ENCODE assay signal across 17 cellular contexts in genomic region chr20:25544760-25545159, GRCh38. TPM values are rescaled to one million over a fixed set of nuclear protein-coding genes. Genes with fewer than 3 reads are reported as not detected.
DNase-seq lines count a peak whose midpoint lies in the region; TF ChIP-seq lines count a peak whose summit lies in the region.
"Had no signal": no experiment of that assay in that cellular context is flagged by ENCODE, and none has a peak within 500 bp of the region (broad histone marks: within the 10 kb centered on the region; RNA-seq: fewer than 3 reads in every experiment).

No MANE protein-coding gene starts in this region.

- TF ChIP-seq CTCF in H9 (conservative IDR thresholded peaks at IDR 0.05): no peak

- peaks cover 61 to 71% of the 10 kb centered on the region in 2 experiments for H3K4me1 Mint-ChIP-seq in H9

- H2BK5ac ChIP-seq in H9 (ENCODE audit: insufficient read length, low read length) (no peak overlapping the region), trophoblast cell (ENCODE audit: low read depth, low read length, poor library complexity) (no peak overlapping the region)

- H3K27ac Mint-ChIP-seq in H9: peak overlapping the region; percentile 35 to 73 (median 72); a peak in 5 of 7 replicates
- H3K27ac Mint-ChIP-seq: activated B cell treated with CpG ODN at 0.5 μM for 24 hours; activated naive CD8-positive, alpha-beta T cell treated with anti-CD3 and anti-CD28 coated beads, Interleukin-2, amount 10 ng/mL, durations not matched to agents 7 days and 5 days had no signal

- peaks cover 14% of the 10 kb centered on the region for H3K4me1 ChIP-seq in H9 (ENCODE audit: insufficient read depth, low read length)
- peaks cover 29 to 39% of the 10 kb centered on the region in 2 experiments for H3K4me1 ChIP-seq in trophoblast cell (ENCODE audit: control insufficient read depth in 1 of 2, insufficient read depth in 2 of 2, low read length in 2 of 2)
- no peaks in the 10 kb centered on the region for H3K4me1 ChIP-seq in effector memory CD4-positive, alpha-beta T cell (ENCODE audit: control insufficient read depth, insufficient read depth, low read length, poor library complexity, severe bottlenecking)

- no peaks in the 10 kb centered on the region for H4K20me1 ChIP-seq in H9 (ENCODE audit: control insufficient read depth, insufficient read depth, insufficient read length)

- H4K91ac ChIP-seq in H9 (ENCODE audit: insufficient read length, low read depth, low read length) (no peak overlapping the region), trophoblast cell (ENCODE audit: low read depth, low read length) (no peak overlapping the region)

- no peak overlapping the region for H3K4me3 Mint-ChIP-seq in H9
- H3K4me3 Mint-ChIP-seq: activated B cell treated with CpG ODN at 0.5 μM for 24 hours; activated naive CD8-positive, alpha-beta T cell treated with anti-CD3 and anti-CD28 coated beads, Interleukin-2, amount 10 ng/mL, durations not matched to agents 7 days and 5 days; naive thymus-derived CD8-positive, alpha-beta T cell had no signal

- H3K9ac ChIP-seq in H9 (ENCODE audit: extremely low read depth, insufficient read length, low read length): no peak overlapping the region
- H3K9ac ChIP-seq in trophoblast cell (ENCODE audit: low read length): no peak overlapping the region

- no peak overlapping the region for H3K56ac ChIP-seq in H9 (ENCODE audit: insufficient read length, low read depth, low read length)

- H2BK20ac ChIP-seq in H9 (ENCODE audit: low read depth, low read length, poor library complexity, severe bottlenecking): no peak overlapping the region

- H2BK12ac ChIP-seq in H9 (ENCODE audit: insufficient read length, low read depth, low read length) (no peak overlapping the region), trophoblast cell (ENCODE audit: low read length) (no peak overlapping the region)

- H2AK5ac ChIP-seq in H9 (ENCODE audit: insufficient read length, low read length): no peak overlapping the region
- H2AK5ac ChIP-seq in trophoblast cell (ENCODE audit: low read length): no peak overlapping the region

- H3T11ph ChIP-seq in H9 (ENCODE audit: low read length): no peak overlapping the region

- H3K4me2 ChIP-seq in H9 (ENCODE audit: insufficient read depth, insufficient read length, low read length) (no peak overlapping the region), trophoblast cell (ENCODE audit: low read length) (no peak overlapping the region)

- H2BK15ac ChIP-seq in H9 (ENCODE audit: low read depth, low read length): no peak overlapping the region

- H3K79me2 ChIP-seq in H9 (ENCODE audit: insufficient read depth, low read length) (peaks cover 1% of the 10 kb centered on the region; the same call in 1 of the 2 replicates), trophoblast cell (ENCODE audit: control insufficient read depth, insufficient read depth, low read length, poor library complexity) (peaks cover 6% of the 10 kb centered on the region)

- H3K18ac ChIP-seq in H9 (ENCODE audit: insufficient read length, low read depth, low read length): no peak overlapping the region
- no peak overlapping the region for H3K18ac ChIP-seq in trophoblast cell (ENCODE audit: low read length)

- no peak overlapping the region for H3K14ac ChIP-seq in H9 (ENCODE audit: insufficient read depth, low read length)
- H3K14ac ChIP-seq in trophoblast cell (ENCODE audit: low read length): no peak overlapping the region

- H3K4me3 ChIP-seq in trophoblast cell (ENCODE audit: low read depth, low read length): no peak overlapping the region
- no peak overlapping the region for H3K4me3 ChIP-seq in effector memory CD4-positive, alpha-beta T cell (ENCODE audit: insufficient read depth, low read depth, low read length, poor library complexity, severe bottlenecking)
- H3K4me3 ChIP-seq: suprapubic skin had no signal

- H2AFZ ChIP-seq in H9 (ENCODE audit: low read length) (no peak overlapping the region), trophoblast cell (ENCODE audit: insufficient read depth, low read length, poor library complexity) (no peak overlapping the region)

- H4K12ac ChIP-seq in trophoblast cell (ENCODE audit: low read depth, low read length): no peak overlapping the region

- H3K27me3 ChIP-seq in H9 (ENCODE audit: insufficient read depth, low read length): no peaks in the 10 kb centered on the region
- H3K27me3 ChIP-seq in trophoblast cell (ENCODE audit: insufficient read depth, low read length): no peaks in the 10 kb centered on the region
- H3K27me3 ChIP-seq in effector memory CD4-positive, alpha-beta T cell (replicated peaks; ENCODE audit: control insufficient read depth, insufficient read depth, low read length, poor library complexity, severe bottlenecking): no peaks in the 10 kb centered on the region
- H3K27me3 ChIP-seq: suprapubic skin had no signal

- no CpG with 5 or more reads among the region's 1 CpG for WGBS in H9 (ENCODE audit: extremely low coverage, insufficient read length, low lambda C conversion rate)
- no CpG with 5 or more reads among the region's 1 CpG for WGBS in trophoblast cell (ENCODE audit: extremely low coverage, insufficient coverage, insufficient read length)

- H3K36me3 Mint-ChIP-seq in H9 (ENCODE audit: insufficient read depth in 1 of 3, low read depth in 3 of 3): peaks cover 3 to 6% (median 5%) of the 10 kb centered on the region in 3 experiments; a peak in 4 of 7 replicates
- H3K36me3 Mint-ChIP-seq: activated naive CD8-positive, alpha-beta T cell treated with anti-CD3 and anti-CD28 coated beads, Interleukin-2, amount 10 ng/mL, durations not matched to agents 7 days and 5 days; naive thymus-derived CD8-positive, alpha-beta T cell had no signal

- H3K36me3 ChIP-seq in trophoblast cell (ENCODE audit: control insufficient read depth in 1 of 2, insufficient read depth in 2 of 2, low read length in 2 of 2): peaks cover 0 to 2% of the 10 kb centered on the region in 2 experiments
- H3K36me3 ChIP-seq in effector memory CD4-positive, alpha-beta T cell (ENCODE audit: control insufficient read depth, insufficient read depth, low read length): no peaks in the 10 kb centered on the region
- H3K36me3 ChIP-seq: suprapubic skin had no signal

- no peak overlapping the region for H4K5ac ChIP-seq in H9 (ENCODE audit: insufficient read length, low read depth, low read length)

- H2BK120ac ChIP-seq in H9 (ENCODE audit: low read depth, low read length, poor library complexity, severe bottlenecking): no peak overlapping the region
- no peak overlapping the region for H2BK120ac ChIP-seq in trophoblast cell (ENCODE audit: insufficient read depth, low read length, poor library complexity)

- no peaks in the 10 kb centered on the region for H3K23me2 ChIP-seq in H9 (ENCODE audit: insufficient read length, low read depth, low read length, poor library complexity, severe bottlenecking)

- H3K27ac ChIP-seq in H9 (ENCODE audit: insufficient read length, low read depth, low read length) (no peak overlapping the region), trophoblast cell (ENCODE audit: low read depth, low read length) (peak overlapping the region; percentile 67)
- H3K27ac ChIP-seq in effector memory CD4-positive, alpha-beta T cell (ENCODE audit: insufficient read depth, low read length, poor library complexity, severe bottlenecking): no peak overlapping the region
- H3K27ac ChIP-seq: suprapubic skin had no signal

- H4K8ac ChIP-seq in H9 (replicated peaks; ENCODE audit: insufficient read length, low read depth, low read length) (no peak overlapping the region), trophoblast cell (ENCODE audit: low read depth, low read length) (no peak overlapping the region)

- H3K27me3 Mint-ChIP-seq in H9 (ENCODE audit: low read depth): no peaks in the 10 kb centered on the region
- H3K27me3 Mint-ChIP-seq: activated naive CD8-positive, alpha-beta T cell treated with anti-CD3 and anti-CD28 coated beads, Interleukin-2, amount 10 ng/mL, durations not matched to agents 7 days and 5 days; naive thymus-derived CD8-positive, alpha-beta T cell had no signal

- no peaks in the 10 kb centered on the region for H3K9me3 Mint-ChIP-seq in H9
- H3K9me3 Mint-ChIP-seq: activated B cell treated with CpG ODN at 0.5 μM for 24 hours; activated naive CD8-positive, alpha-beta T cell treated with anti-CD3 and anti-CD28 coated beads, Interleukin-2, amount 10 ng/mL, durations not matched to agents 7 days and 5 days; naive thymus-derived CD8-positive, alpha-beta T cell had no signal

- DNase-seq in H9 (no peak), NCI-H82 treated with DMSO at 0.1 percent for 48 hours (lab: John Stamatoyannopoulos, UW; ENCODE audit: unreplicated experiment) (peak; percentile 98), fibroblast of peridontal ligament (ENCODE audit: extremely low read depth) (peak; percentile 45), trophoblast cell (no peak), NCI-H510A (lab: John Stamatoyannopoulos, UW) (no peak), NCI-H748 (lab: John Stamatoyannopoulos, UW; ENCODE audit: unreplicated experiment) (no peak)
- DNase-seq in effector memory CD4-positive, alpha-beta T cell: no peak
- DNase-seq: activated B cell treated with CpG ODN at 0.5 μM for 24 hours; activated naive CD8-positive, alpha-beta T cell treated with anti-CD3 and anti-CD28 coated beads, Interleukin-2, amount 10 ng/mL, durations not matched to agents 7 days and 5 days; islet precursor cell; mammary epithelial cell; naive thymus-derived CD8-positive, alpha-beta T cell; NCI-H446; SHP77; stimulated activated CD4-positive, alpha-beta T cell treated with anti-CD3 and anti-CD28 coated beads, Interleukin-12 subunit alpha, Interleukin-12 subunit beta, amount 100 ng/mL, for 4 hours; T-helper 2 cell had no signal

- H3K79me1 ChIP-seq in H9 (ENCODE audit: insufficient read depth, low read depth, low read length, poor library complexity, severe bottlenecking): peaks cover 12% of the 10 kb centered on the region
- peaks cover 12% of the 10 kb centered on the region for H3K79me1 ChIP-seq in trophoblast cell (ENCODE audit: low read length)

- H3K9me3 ChIP-seq in H9 (ENCODE audit: control insufficient read depth, low read depth, low read length): no peaks in the 10 kb centered on the region
- H3K9me3 ChIP-seq in trophoblast cell (ENCODE audit: insufficient read depth, low read depth, low read length): no peaks in the 10 kb centered on the region
- no peaks in the 10 kb centered on the region for H3K9me3 ChIP-seq in effector memory CD4-positive, alpha-beta T cell (ENCODE audit: control insufficient read depth, low read length)
- H3K9me3 ChIP-seq: suprapubic skin had no signal

- no peak overlapping the region for H3K23ac ChIP-seq in H9 (ENCODE audit: insufficient read length, low read depth, low read length)
- H3K23ac ChIP-seq in trophoblast cell (ENCODE audit: low read length): no peak overlapping the region

- H3K4ac ChIP-seq in H9 (ENCODE audit: low read depth, low read length) (no peak overlapping the region), trophoblast cell (ENCODE audit: low read depth, low read length) (no peak overlapping the region)

RNA-seq across cellular contexts. Expression of gene NINL, which starts 40.6 kb away (rescaled TPM):
- 29.2 and 34.3 TPM in 2 replicates for total RNA-seq in H9 (2021)
- polyA plus RNA-seq in trophoblast cell (2013): 11.3 TPM in 2 replicates

Comparison
In these comparisons a context has a peak if more than half of its experiments do, and no peak if none do; other contexts are left out.
1. DNase-seq: peak in NCI-H82 treated with DMSO at 0.1 percent for 48 hours (single experiment) and fibroblast of peridontal ligament (single experiment); none in H9 (single experiment), trophoblast cell (0 of 2), NCI-H510A (single experiment), effector memory CD4-positive, alpha-beta T cell (0 of 3) and NCI-H748 (single experiment).